ENCODE assay signal across 1 cellular context in the genomic region with DNA sequence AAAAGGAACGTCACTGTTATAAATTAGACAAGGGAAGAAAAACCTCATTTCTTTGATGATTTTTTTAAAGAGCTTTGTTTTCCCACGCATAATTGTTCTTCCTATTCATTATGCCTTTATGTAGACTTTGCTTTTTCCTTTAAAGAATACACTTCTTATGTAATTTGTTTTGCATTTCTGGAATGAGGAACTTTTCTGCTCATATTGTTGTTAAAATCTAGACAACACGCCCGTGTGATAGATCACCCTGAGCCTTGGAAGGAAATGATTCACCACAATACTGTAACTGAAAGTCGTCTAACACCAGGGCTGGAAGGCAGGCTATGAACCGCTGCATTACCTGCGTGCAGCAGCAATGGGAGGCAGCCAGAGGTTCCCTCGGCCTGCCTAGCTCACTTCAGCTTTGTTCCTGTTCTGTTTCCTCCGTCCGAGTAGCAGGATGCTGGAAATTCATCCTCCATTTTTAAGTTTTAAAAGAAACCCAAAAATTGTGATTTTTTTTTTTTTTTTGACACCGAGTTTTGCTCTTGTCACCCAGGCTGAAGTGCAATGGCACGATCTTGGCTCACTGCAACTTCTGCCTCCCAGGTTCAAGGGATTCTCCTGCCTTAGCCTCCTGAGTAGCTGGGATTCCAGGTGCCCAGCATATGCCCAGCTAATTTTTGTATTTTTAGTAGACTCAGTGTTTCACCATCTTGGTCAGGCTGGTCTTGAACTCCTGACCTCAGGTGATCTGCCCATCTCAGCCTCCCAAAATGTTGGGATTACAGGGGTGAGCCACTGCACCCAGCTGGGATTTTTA.
TF ChIP-seq lines count a peak whose summit lies in the region.

No MANE protein-coding gene starts in this region.

TF ChIP-seq in GM12878, 131 proteins besides CTCF, POLR2A, EP300 and RAD21 (continued from another document):
- TF ChIP-seq, protein P1, sequence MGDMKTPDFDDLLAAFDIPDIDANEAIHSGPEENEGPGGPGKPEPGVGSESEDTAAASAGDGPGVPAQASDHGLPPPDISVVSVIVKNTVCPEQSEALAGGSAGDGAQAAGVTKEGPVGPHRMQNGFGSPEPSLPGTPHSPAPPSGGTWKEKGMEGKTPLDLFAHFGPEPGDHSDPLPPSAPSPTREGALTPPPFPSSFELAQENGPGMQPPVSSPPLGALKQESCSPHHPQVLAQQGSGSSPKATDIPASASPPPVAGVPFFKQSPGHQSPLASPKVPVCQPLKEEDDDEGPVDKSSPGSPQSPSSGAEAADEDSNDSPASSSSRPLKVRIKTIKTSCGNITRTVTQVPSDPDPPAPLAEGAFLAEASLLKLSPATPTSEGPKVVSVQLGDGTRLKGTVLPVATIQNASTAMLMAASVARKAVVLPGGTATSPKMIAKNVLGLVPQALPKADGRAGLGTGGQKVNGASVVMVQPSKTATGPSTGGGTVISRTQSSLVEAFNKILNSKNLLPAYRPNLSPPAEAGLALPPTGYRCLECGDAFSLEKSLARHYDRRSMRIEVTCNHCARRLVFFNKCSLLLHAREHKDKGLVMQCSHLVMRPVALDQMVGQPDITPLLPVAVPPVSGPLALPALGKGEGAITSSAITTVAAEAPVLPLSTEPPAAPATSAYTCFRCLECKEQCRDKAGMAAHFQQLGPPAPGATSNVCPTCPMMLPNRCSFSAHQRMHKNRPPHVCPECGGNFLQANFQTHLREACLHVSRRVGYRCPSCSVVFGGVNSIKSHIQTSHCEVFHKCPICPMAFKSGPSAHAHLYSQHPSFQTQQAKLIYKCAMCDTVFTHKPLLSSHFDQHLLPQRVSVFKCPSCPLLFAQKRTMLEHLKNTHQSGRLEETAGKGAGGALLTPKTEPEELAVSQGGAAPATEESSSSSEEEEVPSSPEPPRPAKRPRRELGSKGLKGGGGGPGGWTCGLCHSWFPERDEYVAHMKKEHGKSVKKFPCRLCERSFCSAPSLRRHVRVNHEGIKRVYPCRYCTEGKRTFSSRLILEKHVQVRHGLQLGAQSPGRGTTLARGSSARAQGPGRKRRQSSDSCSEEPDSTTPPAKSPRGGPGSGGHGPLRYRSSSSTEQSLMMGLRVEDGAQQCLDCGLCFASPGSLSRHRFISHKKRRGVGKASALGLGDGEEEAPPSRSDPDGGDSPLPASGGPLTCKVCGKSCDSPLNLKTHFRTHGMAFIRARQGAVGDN (IDR thresholded peaks at IDR 0.05): peak; percentile 44
- TF ChIP-seq, protein P2, sequence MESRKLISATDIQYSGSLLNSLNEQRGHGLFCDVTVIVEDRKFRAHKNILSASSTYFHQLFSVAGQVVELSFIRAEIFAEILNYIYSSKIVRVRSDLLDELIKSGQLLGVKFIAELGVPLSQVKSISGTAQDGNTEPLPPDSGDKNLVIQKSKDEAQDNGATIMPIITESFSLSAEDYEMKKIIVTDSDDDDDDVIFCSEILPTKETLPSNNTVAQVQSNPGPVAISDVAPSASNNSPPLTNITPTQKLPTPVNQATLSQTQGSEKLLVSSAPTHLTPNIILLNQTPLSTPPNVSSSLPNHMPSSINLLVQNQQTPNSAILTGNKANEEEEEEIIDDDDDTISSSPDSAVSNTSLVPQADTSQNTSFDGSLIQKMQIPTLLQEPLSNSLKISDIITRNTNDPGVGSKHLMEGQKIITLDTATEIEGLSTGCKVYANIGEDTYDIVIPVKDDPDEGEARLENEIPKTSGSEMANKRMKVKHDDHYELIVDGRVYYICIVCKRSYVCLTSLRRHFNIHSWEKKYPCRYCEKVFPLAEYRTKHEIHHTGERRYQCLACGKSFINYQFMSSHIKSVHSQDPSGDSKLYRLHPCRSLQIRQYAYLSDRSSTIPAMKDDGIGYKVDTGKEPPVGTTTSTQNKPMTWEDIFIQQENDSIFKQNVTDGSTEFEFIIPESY (IDR thresholded peaks at IDR 0.05): no peak
- TF ChIP-seq, protein P3, sequence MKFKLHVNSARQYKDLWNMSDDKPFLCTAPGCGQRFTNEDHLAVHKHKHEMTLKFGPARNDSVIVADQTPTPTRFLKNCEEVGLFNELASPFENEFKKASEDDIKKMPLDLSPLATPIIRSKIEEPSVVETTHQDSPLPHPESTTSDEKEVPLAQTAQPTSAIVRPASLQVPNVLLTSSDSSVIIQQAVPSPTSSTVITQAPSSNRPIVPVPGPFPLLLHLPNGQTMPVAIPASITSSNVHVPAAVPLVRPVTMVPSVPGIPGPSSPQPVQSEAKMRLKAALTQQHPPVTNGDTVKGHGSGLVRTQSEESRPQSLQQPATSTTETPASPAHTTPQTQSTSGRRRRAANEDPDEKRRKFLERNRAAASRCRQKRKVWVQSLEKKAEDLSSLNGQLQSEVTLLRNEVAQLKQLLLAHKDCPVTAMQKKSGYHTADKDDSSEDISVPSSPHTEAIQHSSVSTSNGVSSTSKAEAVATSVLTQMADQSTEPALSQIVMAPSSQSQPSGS (IDR thresholded peaks at IDR 0.05; ENCODE audit: low read length): peak; percentile 74; the same call in 1 of the 2 replicates
- peak; percentile 57; the same call in 1 of the 2 replicates for TF ChIP-seq ZBED1 (IDR thresholded peaks at IDR 0.05; ENCODE audit: borderline replicate concordance)
- peak; percentile 87 to 90 for TF ChIP-seq IKZF2 (IDR thresholded peaks at IDR 0.05)
- TF ChIP-seq RBBP5 (conservative IDR thresholded peaks at IDR 0.05): no peak
- TF ChIP-seq MEF2B (IDR thresholded peaks at IDR 0.05; ENCODE audit: partially characterized antibody, poor library complexity, severe bottlenecking): peak; percentile 35
- TF ChIP-seq ZNF24 (IDR thresholded peaks at IDR 0.05): peak; percentile 27; the same call in 1 of the 2 replicates
- peak; percentile 65 for TF ChIP-seq TCF12 (IDR thresholded peaks at IDR 0.05; ENCODE audit: low read depth, low read length)
- peak; percentile 77 for TF ChIP-seq PBX3 (IDR thresholded peaks at IDR 0.05; ENCODE audit: insufficient replicate concordance, low read depth, low read length)
- TF ChIP-seq MTA2 (IDR thresholded peaks at IDR 0.05; ENCODE audit: low read depth): peak; percentile 44; the same call in 1 of the 2 replicates
- TF ChIP-seq IKZF1 (conservative IDR thresholded peaks at IDR 0.05): peak; percentile 78
- TF ChIP-seq ASH2L (IDR thresholded peaks at IDR 0.05; ENCODE audit: borderline replicate concordance, low read depth): no peak
- TF ChIP-seq PKNOX1 (IDR thresholded peaks at IDR 0.05): peak; percentile 33; the same call in 1 of the 2 replicates
- peak; percentile 14; the same call in 1 of the 2 replicates for TF ChIP-seq FOXK2 (IDR thresholded peaks at IDR 0.05)
- TF ChIP-seq IRF4 (IDR thresholded peaks at IDR 0.05; ENCODE audit: low read depth, low read length): peak; percentile 89
- TF ChIP-seq SMAD5 (IDR thresholded peaks at IDR 0.05; ENCODE audit: low read depth): 0 out of 2 replicates have a peak, but pooled peaks have one; percentile 33
- TF ChIP-seq ZNF622 (IDR thresholded peaks at IDR 0.05): no peak
- TF ChIP-seq BCL11A (IDR thresholded peaks at IDR 0.05; ENCODE audit: low read depth, low read length): peak; percentile 84; the same call in 1 of the 2 replicates
- peak; percentile 85 for TF ChIP-seq POLR2AphosphoS5 (IDR thresholded peaks at IDR 0.05; ENCODE audit: low read length)
- TF ChIP-seq KLF5 (IDR thresholded peaks at IDR 0.05; ENCODE audit: partially characterized antibody): peak; percentile 29
- no peak for TF ChIP-seq SUPT20H (IDR thresholded peaks at IDR 0.05; ENCODE audit: borderline replicate concordance, control insufficient read depth, low read depth, low read length)
- peak; percentile 25; the same call in 1 of the 2 replicates for TF ChIP-seq BACH1 (IDR thresholded peaks at IDR 0.05; ENCODE audit: borderline replicate concordance)
- peak; percentile 80 for TF ChIP-seq RELB (IDR thresholded peaks at IDR 0.05; ENCODE audit: low read depth)
